ENCODE assay signal across 8 cellular contexts in the genomic region with DNA sequence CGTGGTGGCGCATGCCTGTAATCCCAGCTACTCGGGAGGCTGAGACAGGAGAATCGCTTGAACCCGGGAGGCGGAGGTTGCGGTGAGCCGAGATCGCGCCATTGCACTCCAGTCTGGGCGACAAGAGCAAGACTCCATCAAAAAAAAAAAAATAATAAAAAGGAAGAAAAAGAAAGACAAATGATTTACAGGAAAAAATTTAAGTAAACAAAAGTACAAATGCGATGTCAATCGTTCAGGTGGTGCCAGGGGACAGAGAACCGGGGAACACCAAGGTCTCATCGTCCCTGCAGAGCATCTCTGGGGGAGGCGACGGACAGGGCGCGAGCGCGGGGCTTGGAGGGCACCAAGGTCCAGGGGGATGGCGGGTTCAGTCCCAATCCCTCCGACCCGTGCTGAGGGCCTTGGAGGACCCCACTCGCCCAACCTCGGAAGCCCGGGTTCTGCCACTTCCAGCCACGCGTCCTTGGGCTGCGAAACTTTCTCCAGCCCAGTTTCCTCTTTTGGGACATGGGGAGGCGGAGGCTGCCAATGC.
DNase-seq lines count a peak whose midpoint lies in the region; ATAC-seq lines count a peak whose summit lies in the region.

No MANE protein-coding gene starts in this region.

- no peaks in the 10 kb centered on the region for H3K27me3 Mint-ChIP-seq in activated naive CD4-positive, alpha-beta T cell treated with anti-CD3 and anti-CD28 coated beads, Interleukin-2, amount 50 U/mL, for 24 hours
- peaks cover 3% of the 10 kb centered on the region for H3K27me3 Mint-ChIP-seq in stimulated activated naive CD8-positive, alpha-beta T cell treated with anti-CD3 and anti-CD28 coated beads, Interleukin-15, Interleukin-2, amounts not matched to agents 100 ng/mL and 50 ng/mL, for 24 hours

- H3K4me1 ChIP-seq in ES-I3 (ENCODE audit: insufficient read depth, low read length), result peaks cover 12% of the 10 kb centered on the region

- peak overlapping the region; percentile 85 for H3K9ac ChIP-seq in ES-I3 (ENCODE audit: low read depth, low read length)

- DNase-seq in amniotic stem cell (lab: John Stamatoyannopoulos, UW) (no peak), posterior cingulate gyrus (no peak)

- peaks cover 27% of the 10 kb centered on the region for H3K36me3 ChIP-seq in ES-I3 (ENCODE audit: insufficient read depth, low read length)

- H3K36me3 Mint-ChIP-seq in activated naive CD4-positive, alpha-beta T cell treated with anti-CD3 and anti-CD28 coated beads, Interleukin-2, amount 50 U/mL, for 24 hours, result peaks cover 21% of the 10 kb centered on the region
- peaks cover 40% of the 10 kb centered on the region for H3K36me3 Mint-ChIP-seq in stimulated activated naive CD8-positive, alpha-beta T cell treated with anti-CD3 and anti-CD28 coated beads, Interleukin-15, Interleukin-2, amounts not matched to agents 100 ng/mL and 50 ng/mL, for 24 hours (ENCODE audit: low read depth)

- ATAC-seq in HG02981 (IDR thresholded peaks at IDR 0.05; ENCODE audit: unreplicated experiment) (peak; percentile 4), HG02885 (IDR thresholded peaks at IDR 0.05; ENCODE audit: poor library complexity, unreplicated experiment) (no peak)

- H3K4me1 Mint-ChIP-seq in activated naive CD4-positive, alpha-beta T cell treated with anti-CD3 and anti-CD28 coated beads, Interleukin-2, amount 50 U/mL, for 24 hours, result peaks cover 30% of the 10 kb centered on the region
- peaks cover 38% of the 10 kb centered on the region for H3K4me1 Mint-ChIP-seq in stimulated activated naive CD8-positive, alpha-beta T cell treated with anti-CD3 and anti-CD28 coated beads, Interleukin-15, Interleukin-2, amounts not matched to agents 100 ng/mL and 50 ng/mL, for 24 hours (ENCODE audit: low read depth)

- H3K9me3 Mint-ChIP-seq in activated naive CD4-positive, alpha-beta T cell treated with anti-CD3 and anti-CD28 coated beads, Interleukin-2, amount 50 U/mL, for 24 hours, result no peaks in the 10 kb centered on the region
- H3K9me3 Mint-ChIP-seq in stimulated activated naive CD8-positive, alpha-beta T cell treated with anti-CD3 and anti-CD28 coated beads, Interleukin-15, Interleukin-2, amounts not matched to agents 100 ng/mL and 50 ng/mL, for 24 hours, result no peaks in the 10 kb centered on the region

- H3K27ac Mint-ChIP-seq in activated naive CD4-positive, alpha-beta T cell treated with anti-CD3 and anti-CD28 coated beads, Interleukin-2, amount 50 U/mL, for 24 hours, result peak overlapping the region; percentile 72
- peak overlapping the region; percentile 100 for H3K27ac Mint-ChIP-seq in stimulated activated naive CD8-positive, alpha-beta T cell treated with anti-CD3 and anti-CD28 coated beads, Interleukin-15, Interleukin-2, amounts not matched to agents 100 ng/mL and 50 ng/mL, for 24 hours

- H3K9me3 ChIP-seq in ES-I3 (ENCODE audit: control insufficient read depth, insufficient read depth, low read length) (no peaks in the 10 kb centered on the region), iPS-18c (ENCODE audit: control insufficient read depth, insufficient read depth, low read length) (no peaks in the 10 kb centered on the region)

- peak overlapping the region; percentile 97 for H3K4me3 ChIP-seq in iPS-18c (ENCODE audit: insufficient read depth, low read depth, low read length)

- intact Hi-C loops in posterior cingulate gyrus (cut with DNase I), result no loop called here

- peak overlapping the region; percentile 99 for H3K4me3 Mint-ChIP-seq in activated naive CD4-positive, alpha-beta T cell treated with anti-CD3 and anti-CD28 coated beads, Interleukin-2, amount 50 U/mL, for 24 hours
- peak overlapping the region; percentile 98 for H3K4me3 Mint-ChIP-seq in stimulated activated naive CD8-positive, alpha-beta T cell treated with anti-CD3 and anti-CD28 coated beads, Interleukin-15, Interleukin-2, amounts not matched to agents 100 ng/mL and 50 ng/mL, for 24 hours
